ENCODE assay signal across 12 cellular contexts in the genomic region with DNA sequence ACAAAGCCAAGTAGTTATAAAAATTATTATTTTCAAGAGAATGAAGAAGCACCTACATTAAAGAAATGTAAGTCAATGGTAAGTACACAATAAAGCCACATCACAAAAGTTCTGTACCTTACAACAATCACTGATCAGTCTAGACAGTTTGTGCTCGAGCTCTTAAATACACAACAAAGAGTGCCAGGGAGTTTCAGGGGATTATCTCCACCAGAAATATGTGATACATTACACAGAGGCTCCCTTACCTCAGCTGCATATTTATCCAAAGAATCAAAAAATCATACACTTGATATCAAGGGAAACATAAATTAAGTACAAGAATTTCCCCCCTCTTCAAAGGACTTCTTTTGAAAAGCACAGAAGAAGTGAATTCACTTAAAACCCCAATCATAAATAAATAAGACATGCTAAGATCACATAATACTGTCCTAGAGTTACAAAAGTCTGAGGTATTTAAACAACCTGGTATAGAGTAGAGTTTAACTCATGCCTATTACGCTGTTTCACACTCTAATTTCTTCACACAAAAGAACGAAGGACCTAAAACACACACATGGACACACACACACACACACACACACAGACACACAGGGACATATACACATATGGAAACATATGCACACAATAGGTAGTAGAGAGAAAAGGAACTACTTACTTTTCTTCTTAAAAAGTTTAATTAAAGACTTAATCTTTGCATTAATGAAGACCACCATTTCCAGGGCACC. TPM values are rescaled to one million over a fixed set of nuclear protein-coding genes. Genes with fewer than 3 reads are reported as not detected.
DNase-seq lines count a peak whose midpoint lies in the region; ATAC-seq, FAIRE-seq and TF ChIP-seq lines count a peak whose summit lies in the region.
"Had no signal": no experiment of that assay in that cellular context is flagged by ENCODE, and none has a peak within 500 bp of the region (broad histone marks: within the 10 kb centered on the region; RNA-seq: fewer than 3 reads in every experiment).

No MANE protein-coding gene starts in this region.

- H3K27ac Mint-ChIP-seq in astrocyte (ENCODE audit: unreplicated experiment) = peak overlapping the region; percentile 75
- H3K27ac Mint-ChIP-seq: activated T-helper 17 cell treated with anti-CD3 and anti-CD28 coated beads, Interleukin-2, amount 50 U/mL, for 72 hours; dendritic cell treated with granulocyte-macrophage colony-stimulating factor and Interleukin-4, amounts not matched to agents 40 ng/mL and 50 ng/mL, for 4 days; IgD-negative memory B cell had no signal

- no peaks in the 10 kb centered on the region for H3K27me3 Mint-ChIP-seq in astrocyte (ENCODE audit: low read depth, unreplicated experiment)
- H3K27me3 Mint-ChIP-seq: dendritic cell treated with granulocyte-macrophage colony-stimulating factor and Interleukin-4, amounts not matched to agents 40 ng/mL and 50 ng/mL, for 4 days had no signal

- TF ChIP-seq EP300 in transverse colon (IDR thresholded peaks at IDR 0.05; ENCODE audit: low read depth) = no peak

- peaks cover 10% of the 10 kb centered on the region for H3K36me3 ChIP-seq in left ventricle myocardium inferior
- H3K36me3 ChIP-seq in astrocyte (ENCODE audit: insufficient read depth, low read length) = no peaks in the 10 kb centered on the region
- H3K36me3 ChIP-seq in transverse colon = no peaks in the 10 kb centered on the region

- ATAC-seq in left cardiac atrium (no peak), left lobe of liver (peak; percentile 39), HG03097 (IDR thresholded peaks at IDR 0.05; ENCODE audit: low FRiP score, unreplicated experiment) (no peak)
- ATAC-seq: activated T-helper 17 cell treated with anti-CD3 and anti-CD28 coated beads, Interleukin-2, amount 50 U/mL, for 72 hours had no signal

- peak overlapping the region; percentile 68 for H3K4me2 ChIP-seq in astrocyte (ENCODE audit: low read length)

- intact Hi-C loops in left ventricle myocardium inferior (cut with micrococcal nuclease) = no loop called here
- intact Hi-C loops in left cardiac atrium (cut with DNase I) = no loop called here
- intact Hi-C loops in transverse colon (cut with DNase I; ENCODE audit: low total_unique reads) = no loop called here

- FAIRE-seq in astrocyte (lab: Jason Lieb, UNC) = no peak

- H3K9me3 ChIP-seq in left ventricle myocardium inferior (replicated peaks) (no peaks in the 10 kb centered on the region), astrocyte (ENCODE audit: insufficient read depth, low read depth, low read length) (no peaks in the 10 kb centered on the region), transverse colon (no peaks in the 10 kb centered on the region)

- H3K4me3 ChIP-seq in left ventricle myocardium inferior (no peak overlapping the region), astrocyte (ENCODE audit: insufficient read depth, low read depth, low read length) (peak overlapping the region; percentile 30), transverse colon (peak overlapping the region in 3 of 4 donors; percentile 29 to 46 (median 29))

- in situ Hi-C loops in transverse colon (cut with MboI; ENCODE audit: low pct_ligation_motif_present in 1 of 4, low pct_unique_long_range_greater_than_20kb in 1 of 4, low sequenced_read_pairs in 3 of 4) = no loop called here

- no peak overlapping the region for H2AFZ ChIP-seq in astrocyte (ENCODE audit: low read depth, low read length)

- 40 to 64% methylated on average over 3 of the region's 3 CpGs for WGBS in transverse colon (ENCODE audit: low coverage in 1 of 2), 2 donors

- H4K20me1 ChIP-seq in astrocyte (ENCODE audit: insufficient read depth, low read length) = peaks cover 24% of the 10 kb centered on the region

- H3K27me3 ChIP-seq in left ventricle myocardium inferior (ENCODE audit: low read depth) (no peaks in the 10 kb centered on the region), astrocyte (ENCODE audit: insufficient read depth, low read length) (no peaks in the 10 kb centered on the region), transverse colon (no peaks in the 10 kb centered on the region)

- H3K27ac ChIP-seq in left ventricle myocardium inferior (replicated peaks) = peak overlapping the region; percentile 22
- H3K27ac ChIP-seq in astrocyte (ENCODE audit: low read depth, low read length) = peak overlapping the region; percentile 7
- peak overlapping the region; percentile 71 to 81 (median 78) for H3K27ac ChIP-seq in transverse colon

- no peak for TF ChIP-seq CTCF in left ventricle myocardium inferior (IDR thresholded peaks at IDR 0.05; ENCODE audit: borderline replicate concordance)
- TF ChIP-seq CTCF in astrocyte (IDR thresholded peaks at IDR 0.05; ENCODE audit: insufficient read depth, low read depth, low read length) = no peak
- no peak for TF ChIP-seq CTCF in transverse colon (IDR thresholded peaks at IDR 0.05)

- peaks cover 57% of the 10 kb centered on the region for H3K4me1 ChIP-seq in left ventricle myocardium inferior
- H3K4me1 ChIP-seq in astrocyte (ENCODE audit: insufficient read depth, low read length) = peaks cover 15% of the 10 kb centered on the region
- peaks cover 0 to 64% (median 36%) of the 10 kb centered on the region in 4 donors for H3K4me1 ChIP-seq in transverse colon

- no peak overlapping the region for H3K9ac ChIP-seq in astrocyte (ENCODE audit: low read length)

- H3K36me3 Mint-ChIP-seq in astrocyte (ENCODE audit: low read depth, unreplicated experiment) = peaks cover 9% of the 10 kb centered on the region
- H3K36me3 Mint-ChIP-seq: IgD-negative memory B cell had no signal

- H3K4me3 Mint-ChIP-seq in astrocyte (ENCODE audit: unreplicated experiment) = peak overlapping the region; percentile 84
- H3K4me3 Mint-ChIP-seq: activated T-helper 17 cell treated with anti-CD3 and anti-CD28 coated beads, Interleukin-2, amount 50 U/mL, for 72 hours had no signal

- peaks cover 35% of the 10 kb centered on the region for H3K79me2 ChIP-seq in astrocyte (ENCODE audit: insufficient read depth, low read length)

- DNase-seq in left ventricle myocardium inferior = no peak
- no peak for DNase-seq in left cardiac atrium
- peak; percentile 32 for DNase-seq in astrocyte (ENCODE audit: low read depth)
- no peak for DNase-seq in left lobe of liver (ENCODE audit: low spot score)
- DNase-seq in transverse colon = no peak
- DNase-seq in SKM-1 (lab: John Stamatoyannopoulos, UW; ENCODE audit: unreplicated experiment) = no peak
- DNase-seq in foreskin melanocyte = no peak
- DNase-seq: stimulated activated CD4-positive, alpha-beta T cell treated with anti-CD3 and anti-CD28 coated beads, Interleukin-4, amount 100 ng/mL, for 1 hour had no signal

- no peaks in the 10 kb centered on the region for H3K9me3 Mint-ChIP-seq in astrocyte (ENCODE audit: unreplicated experiment)
- H3K9me3 Mint-ChIP-seq: activated T-helper 17 cell treated with anti-CD3 and anti-CD28 coated beads, Interleukin-2, amount 50 U/mL, for 72 hours; IgD-negative memory B cell had no signal

- no peak for TF ChIP-seq POLR2A in transverse colon (IDR thresholded peaks at IDR 0.05)

- H3K4me1 Mint-ChIP-seq in astrocyte (ENCODE audit: low read depth, unreplicated experiment) = peaks cover 30% of the 10 kb centered on the region
- H3K4me1 Mint-ChIP-seq: activated T-helper 17 cell treated with anti-CD3 and anti-CD28 coated beads, Interleukin-2, amount 50 U/mL, for 72 hours had no signal

RNA-seq across cellular contexts. Expression of gene NHSL1, which starts 0.6 kb away (rescaled TPM):
- total RNA-seq in left ventricle myocardium inferior (44.7 TPM), left cardiac atrium (10 to 100 TPM; 32.1 to 45.1 TPM), astrocyte (28.7 and 33.5 TPM in 2 replicates), left lobe of liver (59.8 TPM), transverse colon (100 to 1,000 TPM in 2 of 4 donors, 10 to 100 TPM in 2; 73.2 to 117 (median 98.0) TPM)

Comparison
In these comparisons a context has a peak if more than half of its experiments do, and no peak if none do; other contexts are left out.
1. H3K27ac ChIP-seq: peak in every context shown above with its lines; median percentile 78 in transverse colon; 22 in left ventricle myocardium inferior; 7 in astrocyte.